ENCODE assay signal across 1 cellular context in genomic region chr4:126757219-126757618, GRCh38.
TF ChIP-seq lines count a peak whose summit lies in the region.

No MANE protein-coding gene starts in this region.

TF ChIP-seq in GM23338, 12 proteins besides CTCF, POLR2A, EP300 and RAD21 (continued from another document):
- TF ChIP-seq, protein P1, sequence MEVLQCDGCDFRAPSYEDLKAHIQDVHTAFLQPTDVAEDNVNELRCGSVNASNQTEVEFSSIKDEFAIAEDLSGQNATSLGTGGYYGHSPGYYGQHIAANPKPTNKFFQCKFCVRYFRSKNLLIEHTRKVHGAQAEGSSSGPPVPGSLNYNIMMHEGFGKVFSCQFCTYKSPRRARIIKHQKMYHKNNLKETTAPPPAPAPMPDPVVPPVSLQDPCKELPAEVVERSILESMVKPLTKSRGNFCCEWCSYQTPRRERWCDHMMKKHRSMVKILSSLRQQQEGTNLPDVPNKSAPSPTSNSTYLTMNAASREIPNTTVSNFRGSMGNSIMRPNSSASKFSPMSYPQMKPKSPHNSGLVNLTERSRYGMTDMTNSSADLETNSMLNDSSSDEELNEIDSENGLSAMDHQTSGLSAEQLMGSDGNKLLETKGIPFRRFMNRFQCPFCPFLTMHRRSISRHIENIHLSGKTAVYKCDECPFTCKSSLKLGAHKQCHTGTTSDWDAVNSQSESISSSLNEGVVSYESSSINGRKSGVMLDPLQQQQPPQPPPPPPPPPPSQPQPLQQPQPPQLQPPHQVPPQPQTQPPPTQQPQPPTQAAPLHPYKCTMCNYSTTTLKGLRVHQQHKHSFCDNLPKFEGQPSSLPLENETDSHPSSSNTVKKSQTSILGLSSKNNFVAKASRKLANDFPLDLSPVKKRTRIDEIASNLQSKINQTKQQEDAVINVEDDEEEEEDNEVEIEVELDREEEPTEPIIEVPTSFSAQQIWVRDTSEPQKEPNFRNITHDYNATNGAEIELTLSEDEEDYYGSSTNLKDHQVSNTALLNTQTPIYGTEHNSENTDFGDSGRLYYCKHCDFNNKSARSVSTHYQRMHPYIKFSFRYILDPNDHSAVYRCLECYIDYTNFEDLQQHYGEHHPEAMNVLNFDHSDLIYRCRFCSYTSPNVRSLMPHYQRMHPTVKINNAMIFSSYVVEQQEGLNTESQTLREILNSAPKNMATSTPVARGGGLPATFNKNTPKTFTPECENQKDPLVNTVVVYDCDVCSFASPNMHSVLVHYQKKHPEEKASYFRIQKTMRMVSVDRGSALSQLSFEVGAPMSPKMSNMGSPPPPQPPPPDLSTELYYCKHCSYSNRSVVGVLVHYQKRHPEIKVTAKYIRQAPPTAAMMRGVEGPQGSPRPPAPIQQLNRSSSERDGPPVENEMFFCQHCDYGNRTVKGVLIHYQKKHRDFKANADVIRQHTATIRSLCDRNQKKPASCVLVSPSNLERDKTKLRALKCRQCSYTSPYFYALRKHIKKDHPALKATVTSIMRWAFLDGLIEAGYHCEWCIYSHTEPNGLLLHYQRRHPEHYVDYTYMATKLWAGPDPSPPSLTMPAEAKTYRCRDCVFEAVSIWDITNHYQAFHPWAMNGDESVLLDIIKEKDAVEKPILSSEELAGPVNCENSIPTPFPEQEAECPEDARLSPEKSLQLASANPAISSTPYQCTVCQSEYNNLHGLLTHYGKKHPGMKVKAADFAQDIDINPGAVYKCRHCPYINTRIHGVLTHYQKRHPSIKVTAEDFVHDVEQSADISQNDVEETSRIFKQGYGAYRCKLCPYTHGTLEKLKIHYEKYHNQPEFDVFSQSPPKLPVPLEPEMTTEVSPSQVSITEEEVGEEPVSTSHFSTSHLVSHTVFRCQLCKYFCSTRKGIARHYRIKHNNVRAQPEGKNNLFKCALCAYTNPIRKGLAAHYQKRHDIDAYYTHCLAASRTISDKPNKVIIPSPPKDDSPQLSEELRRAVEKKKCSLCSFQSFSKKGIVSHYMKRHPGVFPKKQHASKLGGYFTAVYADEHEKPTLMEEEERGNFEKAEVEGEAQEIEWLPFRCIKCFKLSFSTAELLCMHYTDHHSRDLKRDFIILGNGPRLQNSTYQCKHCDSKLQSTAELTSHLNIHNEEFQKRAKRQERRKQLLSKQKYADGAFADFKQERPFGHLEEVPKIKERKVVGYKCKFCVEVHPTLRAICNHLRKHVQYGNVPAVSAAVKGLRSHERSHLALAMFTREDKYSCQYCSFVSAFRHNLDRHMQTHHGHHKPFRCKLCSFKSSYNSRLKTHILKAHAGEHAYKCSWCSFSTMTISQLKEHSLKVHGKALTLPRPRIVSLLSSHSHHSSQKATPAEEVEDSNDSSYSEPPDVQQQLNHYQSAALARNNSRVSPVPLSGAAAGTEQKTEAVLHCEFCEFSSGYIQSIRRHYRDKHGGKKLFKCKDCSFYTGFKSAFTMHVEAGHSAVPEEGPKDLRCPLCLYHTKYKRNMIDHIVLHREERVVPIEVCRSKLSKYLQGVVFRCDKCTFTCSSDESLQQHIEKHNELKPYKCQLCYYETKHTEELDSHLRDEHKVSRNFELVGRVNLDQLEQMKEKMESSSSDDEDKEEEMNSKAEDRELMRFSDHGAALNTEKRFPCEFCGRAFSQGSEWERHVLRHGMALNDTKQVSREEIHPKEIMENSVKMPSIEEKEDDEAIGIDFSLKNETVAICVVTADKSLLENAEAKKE (CRISPR knock-in tag; IDR thresholded peaks at IDR 0.05): no peak
- TF ChIP-seq POLR2AphosphoS5 (IDR thresholded peaks at IDR 0.05; ENCODE audit: low read depth) (no peak), EZH2 (IDR thresholded peaks at IDR 0.05; ENCODE audit: low read depth, unreplicated experiment) (no peak), NANOG (IDR thresholded peaks at IDR 0.05; ENCODE audit: borderline replicate concordance) (no peak), CREB1 (CRISPR knock-in tag; IDR thresholded peaks at IDR 0.05; ENCODE audit: low read depth) (no peak), ZNF331 (CRISPR knock-in tag; IDR thresholded peaks at IDR 0.05; ENCODE audit: low read depth) (no peak), JUNB (IDR thresholded peaks at IDR 0.05; ENCODE audit: unreplicated experiment) (no peak), ETS1 (IDR thresholded peaks at IDR 0.05) (no peak)
